Comparison of ENCODE assay signal across 9 cellular contexts in genomic region chr7:100476903-100477870, GRCh38. TPM values are rescaled to one million over a fixed set of nuclear protein-coding genes. Genes with fewer than 3 reads are reported as not detected.
A peak's percentile ranks its signal among the peaks of the same experiment; 100 is the strongest.
DNase-seq lines count a peak whose midpoint lies in the region; ATAC-seq and TF ChIP-seq lines count a peak whose summit lies in the region.
"Had no signal": no experiment of that assay in that cellular context is flagged by ENCODE, and none has a peak within 500 bp of the region (broad histone marks: within the 10 kb centered on the region; RNA-seq: fewer than 3 reads in every experiment).

No MANE protein-coding gene starts in this region.

- no TSS peak for BruUV-seq in PC-9 (replicated peaks; lab: Mats Ljungman, UMichigan)

- H2AFZ ChIP-seq in DND-41 (ENCODE audit: low read depth, low read length) = no peak overlapping the region
- H2AFZ ChIP-seq in PC-9 = no peak overlapping the region

- peaks cover 45% of the 10 kb centered on the region for H3K79me2 ChIP-seq in DND-41 (ENCODE audit: insufficient read depth, low read length)
- H3K79me2 ChIP-seq in PC-9 (ENCODE audit: low read depth) = peaks cover 28% of the 10 kb centered on the region

- H3K9ac ChIP-seq in DND-41 (ENCODE audit: low read depth, low read length) (peak overlapping the region; percentile 93), mucosa of rectum (ENCODE audit: low read depth in 1 of 2, low read length in 2 of 2) (peak overlapping the region; percentile 47 to 99)

- H3K4me3 ChIP-seq in DND-41 (ENCODE audit: low read depth in 1 of 2, low read length in 2 of 2) (peak overlapping the region; percentile 88 to 89; a peak in 3 of 4 replicates), PC-9 (peak overlapping the region; percentile 95), cardiac fibroblast (replicated peaks in 1 of 2; ENCODE audit: low read depth in 2 of 2, low read length in 2 of 2) (peak overlapping the region; percentile 90 to 97), mucosa of rectum (ENCODE audit: low read length in 2 of 2) (peak overlapping the region; percentile 94 to 99), upper lobe of right lung (peak overlapping the region; percentile 88)

- intact Hi-C loops in PC-9 (cut with micrococcal nuclease; ENCODE audit: unreplicated experiment) = no loop called here
- intact Hi-C loops in upper lobe of right lung (cut with DNase I) = loop anchor here (10.0 kb wide), 1 partner anchor 208 kb away; no protein-coding TSS in a partner anchor

- H3K9me3 ChIP-seq in DND-41 (ENCODE audit: insufficient read depth, low read length, severe bottlenecking) (no peaks in the 10 kb centered on the region), PC-9 (ENCODE audit: insufficient read depth, low read depth) (no peaks in the 10 kb centered on the region), mucosa of rectum (ENCODE audit: control insufficient read depth in 2 of 2, low read length in 2 of 2) (no peaks in the 10 kb centered on the region), upper lobe of right lung (no peaks in the 10 kb centered on the region)

- H3K4me1 ChIP-seq in DND-41 (ENCODE audit: insufficient read depth, low read length) = peaks cover 34% of the 10 kb centered on the region
- H3K4me1 ChIP-seq in PC-9 (replicated peaks; ENCODE audit: insufficient read depth) = peaks cover 16% of the 10 kb centered on the region
- H3K4me1 ChIP-seq in mucosa of rectum (ENCODE audit: control insufficient read depth in 2 of 2, insufficient read depth in 2 of 2, low read length in 2 of 2) = peaks cover 25 to 33% of the 10 kb centered on the region in 2 donors
- H3K4me1 ChIP-seq in upper lobe of right lung = peaks cover 45% of the 10 kb centered on the region

- H3K27ac ChIP-seq in DND-41 (ENCODE audit: low read length) = peak overlapping the region; percentile 90
- no peak overlapping the region for H3K27ac ChIP-seq in PC-9
- peak overlapping the region; percentile 9 to 52 for H3K27ac ChIP-seq in mucosa of rectum (ENCODE audit: low read depth in 2 of 2, low read length in 2 of 2)
- H3K27ac ChIP-seq in upper lobe of right lung = peak overlapping the region; percentile 60

- POLR2A ChIA-PET in PC-9 (lab: Charles Lee; ENCODE audit: unreplicated experiment) = no interaction called here

- H3K27me3 ChIP-seq in DND-41 (ENCODE audit: insufficient read depth, low read length, poor library complexity) (no peaks in the 10 kb centered on the region), PC-9 (ENCODE audit: insufficient read depth, low read depth) (no peaks in the 10 kb centered on the region), mucosa of rectum (ENCODE audit: control insufficient read depth in 2 of 2, insufficient read depth in 2 of 2, low read length in 2 of 2) (no peaks in the 10 kb centered on the region), upper lobe of right lung (no peaks in the 10 kb centered on the region)

- DNase-seq in DND-41 (no peak), PC-9 (no peak), cardiac fibroblast (ENCODE audit: low read depth in 2 of 2) (no peak), upper lobe of right lung (no peak), mucosa of gallbladder (ENCODE audit: low spot score) (no peak), NCI-H1417 (lab: John Stamatoyannopoulos, UW) (no peak), COLO829 (ENCODE audit: low spot score) (no peak)

- peaks cover 10% of the 10 kb centered on the region; the same call in 1 of the 2 replicates for H3F3A ChIP-seq in PC-9 (ENCODE audit: insufficient read depth, low read depth)

- H3K36me3 ChIP-seq in DND-41 (ENCODE audit: insufficient read depth, low read length) (peaks cover 47% of the 10 kb centered on the region), PC-9 (ENCODE audit: low read depth) (no peaks in the 10 kb centered on the region), mucosa of rectum (ENCODE audit: control insufficient read depth in 2 of 2, insufficient read depth in 2 of 2, low read length in 2 of 2) (peaks cover 6 to 14% of the 10 kb centered on the region in 2 donors), upper lobe of right lung (peaks cover 28% of the 10 kb centered on the region)

- H3K4me2 ChIP-seq in DND-41 (ENCODE audit: insufficient read depth, low read length) = peak overlapping the region; percentile 84
- peak overlapping the region; percentile 61 for H3K4me2 ChIP-seq in PC-9

- no peaks in the 10 kb centered on the region for H3K9me2 ChIP-seq in PC-9 (ENCODE audit: insufficient read depth)

- TF ChIP-seq CTCF in DND-41 (IDR thresholded peaks at IDR 0.05; ENCODE audit: borderline replicate concordance, extremely low read depth, low read length, poor library complexity, severe bottlenecking) = peak; percentile 26
- no peak for TF ChIP-seq CTCF in PC-9 (conservative IDR thresholded peaks at IDR 0.05)
- peak; percentile 33 for TF ChIP-seq CTCF in cardiac fibroblast (IDR thresholded peaks at IDR 0.05; ENCODE audit: low read depth, low read length)
- TF ChIP-seq CTCF in upper lobe of right lung (IDR thresholded peaks at IDR 0.05) = peak; percentile 28

- CTCF ChIA-PET in PC-9 (lab: Charles Lee) = interaction anchor here (0.6 kb wide), 2 partner anchors 67 to 83 kb away, joined by 3 to 6 read pairs; no protein-coding TSS in a partner anchor

- ATAC-seq in DND-41 (ENCODE audit: insufficient read depth, low read depth) (no peak), upper lobe of right lung (no peak)

- H4K20me1 ChIP-seq in DND-41 (ENCODE audit: insufficient read depth, low read length) = peaks cover 28% of the 10 kb centered on the region
- peaks cover 4% of the 10 kb centered on the region; the same call in 1 of the 2 replicates for H4K20me1 ChIP-seq in PC-9 (ENCODE audit: insufficient read depth)

RNA-seq across cellular contexts. Expression of gene TSC22D4, which starts 1.8 kb away (rescaled TPM):
- total RNA-seq in PC-9 (2021) = 68.8 and 79.8 TPM in 2 replicates
- total RNA-seq in upper lobe of right lung = 51.8 TPM
- 78.2 TPM for total RNA-seq in mucosa of gallbladder

RNA-seq across cellular contexts. Expression of gene NYAP1, which starts 6.5 kb away (rescaled TPM):
- total RNA-seq in PC-9 (2021) = 1.3 and 1.9 TPM in 2 replicates
- total RNA-seq in upper lobe of right lung = 0.55 TPM
- 1.2 TPM for total RNA-seq in mucosa of gallbladder

RNA-seq across cellular contexts. Expression of gene SPACDR, which starts 13.1 kb away (rescaled TPM):
- total RNA-seq in PC-9 (2021) (1.4 and 4.2 TPM in 2 replicates), upper lobe of right lung (1.8 TPM), mucosa of gallbladder (1.2 TPM)
- total RNA-seq: LHCN-M2 had no signal

RNA-seq across cellular contexts. Expression of gene PPP1R35, which starts 40.9 kb away (rescaled TPM):
- total RNA-seq in PC-9 (2021) (49.1 and 67.6 TPM in 2 replicates), upper lobe of right lung (24.7 TPM), mucosa of gallbladder (36.3 TPM)

RNA-seq across cellular contexts. Expression of gene MEPCE, which starts 47.6 kb away (rescaled TPM):
- total RNA-seq in PC-9 (2021) (62.6 and 70.3 TPM in 2 replicates), upper lobe of right lung (36.3 TPM), mucosa of gallbladder (40.5 TPM)
